In the genomic region with DNA sequence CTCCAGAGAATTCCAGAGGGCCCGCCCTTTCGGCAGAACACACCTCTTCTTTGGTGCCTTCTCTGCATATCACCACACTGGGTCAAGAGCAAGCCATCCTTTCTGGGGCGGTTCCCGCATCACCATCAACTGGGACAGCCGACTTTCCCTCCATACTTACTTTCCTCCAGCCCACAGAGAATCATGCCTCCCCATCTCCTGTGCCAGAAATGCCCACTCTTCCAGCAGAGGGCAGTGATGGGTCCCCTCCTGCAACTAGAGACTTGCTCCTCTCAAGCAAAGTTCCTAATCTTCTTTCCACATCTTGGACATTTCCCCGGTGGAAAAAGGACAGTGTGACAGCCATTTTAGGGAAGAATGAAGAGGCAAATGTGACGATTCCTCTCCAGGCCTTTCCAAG, we compare ENCODE assay signal across 8 cellular contexts.
DNase-seq lines count a peak whose midpoint lies in the region; ATAC-seq, FAIRE-seq and TF ChIP-seq lines count a peak whose summit lies in the region.

No MANE protein-coding gene starts in this region.

- H3F3A ChIP-seq in OCI-LY1 (ENCODE audit: insufficient read depth, low read length), result no peaks in the 10 kb centered on the region

- no peaks in the 10 kb centered on the region for H4K20me1 ChIP-seq in OCI-LY1 (ENCODE audit: insufficient read depth, low read length)

- H3K4me1 ChIP-seq in OCI-LY1 (ENCODE audit: insufficient read depth, low read length, severe bottlenecking), result no peaks in the 10 kb centered on the region

- TF ChIP-seq POLR2A in GM12891 (IDR thresholded peaks at IDR 0.05; ENCODE audit: low read depth, low read length), result no peak

- H3K9ac ChIP-seq in OCI-LY1 (ENCODE audit: low read length), result no peak overlapping the region

- DNase-seq in AG10803 (ENCODE audit: low read depth) (peak; percentile 46), GM12891 (ENCODE audit: insufficient read length, low spot score) (peak; percentile 34), amniotic epithelial cell (ENCODE audit: low read depth) (peak; percentile 48), iPS DF 19.7 (ENCODE audit: low read depth, low spot score) (peak; percentile 35), hippocampal formation (lab: John Stamatoyannopoulos, UW) (no peak)
- peak; percentile 57 for DNase-seq in stimulated activated CD4-positive, alpha-beta T cell treated with anti-CD3 and anti-CD28 coated beads, Interleukin-15, amount 100 ng/mL, for 24 hours

- peak; percentile 76 for FAIRE-seq in GM12891 (lab: Jason Lieb, UNC)

- H3K4me3 ChIP-seq in AG10803 (ENCODE audit: low read length) (no peak overlapping the region), OCI-LY1 (ENCODE audit: low read depth, low read length, poor library complexity, severe bottlenecking) (no peak overlapping the region)

- no peak overlapping the region for H2AFZ ChIP-seq in OCI-LY1 (ENCODE audit: low read length)

- no peaks in the 10 kb centered on the region for H3K9me2 ChIP-seq in OCI-LY1 (ENCODE audit: low read depth, low read length)

- H3K9me3 ChIP-seq in OCI-LY1 (ENCODE audit: low read length), result no peaks in the 10 kb centered on the region

- TF ChIP-seq CTCF in AG10803 (conservative IDR thresholded peaks at IDR 0.05; ENCODE audit: low read length) (peak; percentile 57), OCI-LY1 (IDR thresholded peaks at IDR 0.05; ENCODE audit: low read length) (peak; percentile 65)

- H3K4me2 ChIP-seq in OCI-LY1 (ENCODE audit: low read length), result no peak overlapping the region

- H3K79me2 ChIP-seq in OCI-LY1 (ENCODE audit: insufficient read depth, low read length), result no peaks in the 10 kb centered on the region

- ATAC-seq in HG03135 (IDR thresholded peaks at IDR 0.05; ENCODE audit: unreplicated experiment), result no peak

- H3K36me3 ChIP-seq in OCI-LY1 (ENCODE audit: insufficient read depth, low read length), result no peaks in the 10 kb centered on the region

- no peak overlapping the region for H3K27ac ChIP-seq in OCI-LY1 (ENCODE audit: low read depth, low read length, poor library complexity, severe bottlenecking)

- no peaks in the 10 kb centered on the region for H3K27me3 ChIP-seq in OCI-LY1 (ENCODE audit: insufficient read depth, low read length)

TF ChIP-seq in GM12891, 5 proteins besides CTCF, POLR2A, EP300 and RAD21:
- TF ChIP-seq TAF1 (IDR thresholded peaks at IDR 0.05; ENCODE audit: low read depth, low read length), result no peak
- no peak for TF ChIP-seq POLR2AphosphoS5 (IDR thresholded peaks at IDR 0.05; ENCODE audit: low read depth, low read length)
- TF ChIP-seq PAX5 (IDR thresholded peaks at IDR 0.05; ENCODE audit: insufficient read depth, low read length, severe bottlenecking), result no peak
- no peak for TF ChIP-seq SPI1 (IDR thresholded peaks at IDR 0.05; ENCODE audit: low read depth, low read length)
- no peak for TF ChIP-seq POU2F2 (IDR thresholded peaks at IDR 0.05; ENCODE audit: low read depth, low read length)

Comparison
In these comparisons a context has a peak if more than half of its experiments do, and no peak if none do; other contexts are left out.
1. DNase-seq: peak in AG10803 (single experiment), GM12891 (single experiment), amniotic epithelial cell (single experiment), iPS DF 19.7 (single experiment) and stimulated activated CD4-positive, alpha-beta T cell treated with anti-CD3 and anti-CD28 coated beads, Interleukin-15, amount 100 ng/mL, for 24 hours (single experiment); none in hippocampal formation (0 of 2).